Comparison of ENCODE assay signal across 17 cellular contexts in genomic region chr3:114020907-114021306, GRCh38. TPM values are rescaled to one million over a fixed set of nuclear protein-coding genes. Genes with fewer than 3 reads are reported as not detected.
DNase-seq lines count a peak whose midpoint lies in the region; ATAC-seq and TF ChIP-seq lines count a peak whose summit lies in the region.
"Had no signal": no experiment of that assay in that cellular context is flagged by ENCODE, and none has a peak within 500 bp of the region (broad histone marks: within the 10 kb centered on the region; RNA-seq: fewer than 3 reads in every experiment).

No MANE protein-coding gene starts in this region.

- H3K4me2 ChIP-seq in MM.1S (ENCODE audit: low read depth, low read length): peak overlapping the region; percentile 10; the same call in 1 of the 2 replicates
- H3K4me2 ChIP-seq in neural cell (ENCODE audit: low read length): no peak overlapping the region

- H2AFZ ChIP-seq in MM.1S (ENCODE audit: low read length) (no peak overlapping the region), neural cell (ENCODE audit: low read depth, low read length) (no peak overlapping the region)

- no peaks in the 10 kb centered on the region for H3K27me3 ChIP-seq in MM.1S (replicated peaks; ENCODE audit: insufficient read depth, low read length)
- no peaks in the 10 kb centered on the region for H3K27me3 ChIP-seq in neural cell (ENCODE audit: insufficient read depth, low read depth, low read length)
- H3K27me3 ChIP-seq: BLaER1 treated with 17β-estradiol and CSF1 and Interleukin-3, amounts not matched to agents 10 nM and 100 nM had no signal

- TF ChIP-seq EP300 in neural cell (conservative IDR thresholded peaks at IDR 0.05; ENCODE audit: poor library complexity, severe bottlenecking): no peak

- H3K4me3 ChIP-seq in MM.1S (ENCODE audit: low read length) (no peak overlapping the region), neural cell (ENCODE audit: low read length) (no peak overlapping the region)
- H3K4me3 ChIP-seq: BLaER1 treated with 17β-estradiol and CSF1 and Interleukin-3, amounts not matched to agents 10 nM and 100 nM; HAP-1 had no signal

- H3K4me3 Mint-ChIP-seq in activated T-cell treated with anti-CD3 and anti-CD28 coated beads, Interleukin-2, amount 50 U/mL, for 72 hours: no peak overlapping the region
- no peak overlapping the region for H3K4me3 Mint-ChIP-seq in activated T-helper 17 cell treated with anti-CD3 and anti-CD28 coated beads, Interleukin-2, amount 50 U/mL, for 72 hours
- H3K4me3 Mint-ChIP-seq: B cell; CD8-positive, alpha-beta T cell; IgD-negative memory B cell had no signal

- peak; percentile 31 to 58 for ATAC-seq in activated T-cell treated with anti-CD3 and anti-CD28 coated beads, Interleukin-2, amount 50 U/mL, for 72 hours (replicated peaks in 1 of 2)
- ATAC-seq in activated T-helper 17 cell treated with anti-CD3 and anti-CD28 coated beads, Interleukin-2, amount 50 U/mL, for 72 hours (replicated peaks): peak; percentile 80
- ATAC-seq in HG03521 (IDR thresholded peaks at IDR 0.05; ENCODE audit: unreplicated experiment): no peak
- ATAC-seq: CD8-positive, alpha-beta T cell; HepG2 had no signal

- H3K27ac Mint-ChIP-seq in activated T-cell treated with anti-CD3 and anti-CD28 coated beads, Interleukin-2, amount 50 U/mL, for 72 hours: no peak overlapping the region
- H3K27ac Mint-ChIP-seq in activated T-helper 17 cell treated with anti-CD3 and anti-CD28 coated beads, Interleukin-2, amount 50 U/mL, for 72 hours: no peak overlapping the region
- H3K27ac Mint-ChIP-seq: B cell; CD8-positive, alpha-beta T cell; IgD-negative memory B cell had no signal

- H3F3A ChIP-seq in MM.1S (ENCODE audit: insufficient read depth, low read length): no peaks in the 10 kb centered on the region
- no peaks in the 10 kb centered on the region for H3F3A ChIP-seq in neural cell (ENCODE audit: insufficient read depth, low read length, poor library complexity, severe bottlenecking)

- H4K20me1 ChIP-seq in MM.1S (ENCODE audit: insufficient read depth, low read length): no peaks in the 10 kb centered on the region
- H4K20me1 ChIP-seq in neural cell (ENCODE audit: insufficient read depth): no peaks in the 10 kb centered on the region
- H4K20me1 ChIP-seq: BLaER1 treated with 17β-estradiol and CSF1 and Interleukin-3, amounts not matched to agents 10 nM and 100 nM had no signal

- H3K4me1 ChIP-seq in MM.1S (ENCODE audit: low read length): 0 out of 2 replicates have a peak, but pooled peaks cover 10% of the 10 kb centered on the region
- H3K4me1 ChIP-seq: HAP-1 had no signal

- TF ChIP-seq CTCF in MM.1S (IDR thresholded peaks at IDR 0.05; ENCODE audit: low read length): no peak
- TF ChIP-seq CTCF in neural cell (IDR thresholded peaks at IDR 0.05; ENCODE audit: poor library complexity, severe bottlenecking): no peak

- no peak for TF ChIP-seq RAD21 in neural cell (conservative IDR thresholded peaks at IDR 0.05)

- H3K27ac ChIP-seq in MM.1S (ENCODE audit: low read length) (no peak overlapping the region), neural cell (ENCODE audit: low read length) (peak overlapping the region; percentile 76)
- H3K27ac ChIP-seq: BLaER1 treated with 17β-estradiol and CSF1 and Interleukin-3, amounts not matched to agents 10 nM and 100 nM had no signal

- H3K36me3 ChIP-seq in MM.1S (replicated peaks; ENCODE audit: insufficient read depth, low read length) (no peaks in the 10 kb centered on the region), neural cell (ENCODE audit: insufficient read depth, low read length) (no peaks in the 10 kb centered on the region)
- H3K36me3 ChIP-seq: BLaER1 treated with 17β-estradiol and CSF1 and Interleukin-3, amounts not matched to agents 10 nM and 100 nM; HAP-1 had no signal

- no peaks in the 10 kb centered on the region for H3K36me3 Mint-ChIP-seq in activated T-cell treated with anti-CD3 and anti-CD28 coated beads, Interleukin-2, amount 50 U/mL, for 72 hours (ENCODE audit: insufficient read depth in 2 of 2)
- no peaks in the 10 kb centered on the region for H3K36me3 Mint-ChIP-seq in activated T-helper 17 cell treated with anti-CD3 and anti-CD28 coated beads, Interleukin-2, amount 50 U/mL, for 72 hours (ENCODE audit: low read depth)

- H3K9me3 ChIP-seq in MM.1S (replicated peaks; ENCODE audit: insufficient read depth, low read length) (no peaks in the 10 kb centered on the region), neural cell (ENCODE audit: low read length) (no peaks in the 10 kb centered on the region)
- H3K9me3 ChIP-seq: BLaER1 treated with 17β-estradiol and CSF1 and Interleukin-3, amounts not matched to agents 10 nM and 100 nM; HAP-1 had no signal

- H3K79me2 ChIP-seq in MM.1S (ENCODE audit: low read length) (no peaks in the 10 kb centered on the region), neural cell (replicated peaks; ENCODE audit: insufficient read depth, low read length) (no peaks in the 10 kb centered on the region)

- no peak for DNase-seq in activated T-cell treated with anti-CD3 and anti-CD28 coated beads, Interleukin-2, amount 50 U/mL, for 72 hours
- no peak for DNase-seq in activated T-cell treated with anti-CD3 and anti-CD28 coated beads for 4 hours
- no peak for DNase-seq in MM.1S
- no peak for DNase-seq in HPDE6-E6E7 (ENCODE audit: extremely low spot score)
- DNase-seq: Calu3; CD8-positive, alpha-beta T cell; DMS53; DND-41; EL had no signal

- H3K9me2 ChIP-seq in MM.1S (replicated peaks; ENCODE audit: insufficient read depth, low read length) (no peaks in the 10 kb centered on the region), neural cell (ENCODE audit: insufficient read depth, low read length) (no peaks in the 10 kb centered on the region)

- H3K9me3 Mint-ChIP-seq in activated T-cell treated with anti-CD3 and anti-CD28 coated beads, Interleukin-2, amount 50 U/mL, for 72 hours: no peaks in the 10 kb centered on the region
- H3K9me3 Mint-ChIP-seq in activated T-helper 17 cell treated with anti-CD3 and anti-CD28 coated beads, Interleukin-2, amount 50 U/mL, for 72 hours: no peaks in the 10 kb centered on the region
- H3K9me3 Mint-ChIP-seq: CD8-positive, alpha-beta T cell; IgD-negative memory B cell had no signal

- no peaks in the 10 kb centered on the region for H3K27me3 Mint-ChIP-seq in activated T-cell treated with anti-CD3 and anti-CD28 coated beads, Interleukin-2, amount 50 U/mL, for 72 hours (ENCODE audit: low read depth)
- H3K27me3 Mint-ChIP-seq in activated T-helper 17 cell treated with anti-CD3 and anti-CD28 coated beads, Interleukin-2, amount 50 U/mL, for 72 hours: no peaks in the 10 kb centered on the region
- H3K27me3 Mint-ChIP-seq: B cell, IgD-negative memory B cell had no signal

- peaks cover 14% of the 10 kb centered on the region for H3K4me1 Mint-ChIP-seq in activated T-cell treated with anti-CD3 and anti-CD28 coated beads, Interleukin-2, amount 50 U/mL, for 72 hours (ENCODE audit: low read depth)
- no peaks in the 10 kb centered on the region for H3K4me1 Mint-ChIP-seq in activated T-helper 17 cell treated with anti-CD3 and anti-CD28 coated beads, Interleukin-2, amount 50 U/mL, for 72 hours
- H3K4me1 Mint-ChIP-seq: B cell, IgD-negative memory B cell had no signal

- H3K9ac ChIP-seq in MM.1S (ENCODE audit: low read length) (no peak overlapping the region), neural cell (ENCODE audit: low read length) (no peak overlapping the region)
- H3K9ac ChIP-seq: BLaER1 treated with 17β-estradiol and CSF1 and Interleukin-3, amounts not matched to agents 10 nM and 100 nM had no signal

TF ChIP-seq in neural cell, 6 proteins besides CTCF, POLR2A, EP300 and RAD21:
- no peak for TF ChIP-seq SMC3 (conservative IDR thresholded peaks at IDR 0.05; ENCODE audit: poor library complexity)
- no peak for TF ChIP-seq EZH2 (IDR thresholded peaks at IDR 0.05; ENCODE audit: borderline replicate concordance, insufficient read depth, low read length, poor library complexity, severe bottlenecking)
- no peak for TF ChIP-seq MXI1 (conservative IDR thresholded peaks at IDR 0.05; ENCODE audit: poor library complexity, severe bottlenecking)
- TF ChIP-seq POLR2AphosphoS5 (IDR thresholded peaks at IDR 0.05): no peak
- no peak for TF ChIP-seq TAF1 (IDR thresholded peaks at IDR 0.05; ENCODE audit: low read depth)
- TF ChIP-seq REST (IDR thresholded peaks at IDR 0.05; ENCODE audit: borderline replicate concordance): no peak
TF ChIP-seq in neural cell: peak in this region for 0.

RNA-seq across cellular contexts. Expression of gene CCDC191, which starts 35.4 kb away (rescaled TPM):
- 1 to 10 TPM; 4.8 to 5.4 TPM for total RNA-seq in activated T-cell treated with anti-CD3 and anti-CD28 coated beads, Interleukin-2, amount 50 U/mL, for 72 hours
- 1 to 10 TPM; 1.4 to 2.3 TPM for total RNA-seq in activated T-helper 17 cell treated with anti-CD3 and anti-CD28 coated beads, Interleukin-2, amount 50 U/mL, for 72 hours
- polyA plus RNA-seq in neural cell: 14.9 and 18.8 TPM in 2 replicates
- 8.8 and 11.3 TPM in 2 replicates for polyA minus RNA-seq in neural cell

RNA-seq across cellular contexts. Expression of gene QTRT2, which starts 35.6 kb away (rescaled TPM):
- total RNA-seq in activated T-cell treated with anti-CD3 and anti-CD28 coated beads, Interleukin-2, amount 50 U/mL, for 72 hours: 10 to 100 TPM; 23.8 to 27.5 TPM
- 10 to 100 TPM; 25.1 to 45.5 TPM for total RNA-seq in activated T-helper 17 cell treated with anti-CD3 and anti-CD28 coated beads, Interleukin-2, amount 50 U/mL, for 72 hours
- polyA plus RNA-seq in neural cell: 16.3 and 22.0 TPM in 2 replicates
- polyA minus RNA-seq in neural cell: 19.8 and 22.4 TPM in 2 replicates
